19 cellular contexts compared by ENCODE assay signal in the genomic region with DNA sequence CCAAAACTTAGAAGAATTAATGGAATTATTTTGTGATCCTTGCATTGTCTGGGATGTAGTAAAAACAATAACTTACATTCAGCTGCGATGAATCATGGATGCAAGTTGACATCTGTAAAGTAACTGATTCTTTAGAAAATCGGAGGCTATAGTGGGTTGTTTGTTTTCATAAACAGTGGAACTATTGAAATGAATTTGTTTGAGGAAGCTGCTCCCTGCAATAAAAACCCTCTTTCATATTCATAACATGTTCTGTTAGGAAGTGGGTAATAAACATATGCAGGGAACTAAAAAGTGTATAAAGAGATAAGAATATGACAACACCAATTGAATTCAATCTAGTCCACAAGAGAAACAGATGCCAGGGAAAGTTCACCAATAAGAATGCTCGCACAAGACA. TPM values are rescaled to one million over a fixed set of nuclear protein-coding genes. Genes with fewer than 3 reads are reported as not detected.
DNase-seq lines count a peak whose midpoint lies in the region; ATAC-seq and TF ChIP-seq lines count a peak whose summit lies in the region.
"Had no signal": no experiment of that assay in that cellular context is flagged by ENCODE, and none has a peak within 500 bp of the region (broad histone marks: within the 10 kb centered on the region; RNA-seq: fewer than 3 reads in every experiment).

No MANE protein-coding gene starts in this region.

- no peaks in the 10 kb centered on the region for H3K36me3 Mint-ChIP-seq in naive thymus-derived CD8-positive, alpha-beta T cell

- no peak overlapping the region for H3K4me3 ChIP-seq in choroid plexus epithelial cell (ENCODE audit: low read depth, low read length)
- H3K4me3 ChIP-seq: HAP-1, skin epidermis, tibial nerve had no signal

- no peak overlapping the region for H3K4me3 Mint-ChIP-seq in naive thymus-derived CD8-positive, alpha-beta T cell
- H3K4me3 Mint-ChIP-seq: CD4-positive, alpha-beta T cell; effector memory CD8-positive, alpha-beta T cell had no signal

- DNase-seq in LoVo (ENCODE audit: low spot score) (peak; percentile 24), choroid plexus epithelial cell (ENCODE audit: low read depth) (peak; percentile 53), iris pigment epithelial cell (ENCODE audit: low read depth) (peak; percentile 26), DMS114 treated with DMSO at 0.1 percent for 48 hours (lab: John Stamatoyannopoulos, UW; ENCODE audit: unreplicated experiment) (no peak)
- DNase-seq in naive thymus-derived CD8-positive, alpha-beta T cell: no peak
- DNase-seq: activated CD4-positive, alpha-beta T cell treated with anti-CD3 and anti-CD28 coated beads for 1 hour; activated naive CD4-positive, alpha-beta T cell treated with Interleukin-2 at 50 U/mL for 16 hours; CD4-positive, alpha-beta T cell; effector memory CD8-positive, alpha-beta T cell; glutamatergic neuron; NCI-H1048; NCI-H2171; NK-92 treated with Interleukin-12 subunit alpha and Interleukin-12 subunit beta, amount 100 ng/mL, for 24 hours; SHP77 had no signal

- no peaks in the 10 kb centered on the region for H3K27me3 Mint-ChIP-seq in naive thymus-derived CD8-positive, alpha-beta T cell
- H3K27me3 Mint-ChIP-seq: CD4-positive, alpha-beta T cell; effector memory CD8-positive, alpha-beta T cell had no signal

- ATAC-seq in HG02642 (IDR thresholded peaks at IDR 0.05; ENCODE audit: poor library complexity, unreplicated experiment) (no peak), GM19397 (IDR thresholded peaks at IDR 0.05; ENCODE audit: unreplicated experiment) (no peak)
- ATAC-seq in naive thymus-derived CD8-positive, alpha-beta T cell: no peak
- ATAC-seq: effector memory CD8-positive, alpha-beta T cell had no signal

- peaks cover 0 to 16% (median 0%) of the 10 kb centered on the region in 9 donors for H3K9me3 Mint-ChIP-seq in naive thymus-derived CD8-positive, alpha-beta T cell

- H3K27ac Mint-ChIP-seq in naive thymus-derived CD8-positive, alpha-beta T cell: no peak overlapping the region
- H3K27ac Mint-ChIP-seq: CD4-positive, alpha-beta T cell; effector memory CD8-positive, alpha-beta T cell had no signal

- POLR2A ChIA-PET in naive thymus-derived CD8-positive, alpha-beta T cell (lab: Charles Lee): no interaction called here

- no peak for TF ChIP-seq CTCF in choroid plexus epithelial cell (conservative IDR thresholded peaks at IDR 0.05; ENCODE audit: low read depth, low read length)

- no peaks in the 10 kb centered on the region for H3K4me1 Mint-ChIP-seq in naive thymus-derived CD8-positive, alpha-beta T cell

RNA-seq across cellular contexts. Expression of a gene that starts 53.6 kb away (rescaled TPM):
- total RNA-seq in naive thymus-derived CD8-positive, alpha-beta T cell: not detected
- polyA plus RNA-seq in naive thymus-derived CD8-positive, alpha-beta T cell: not detected
- total RNA-seq: CD4-positive, alpha-beta T cell had no signal

Comparison
In these comparisons a context has a peak if more than half of its experiments do, and no peak if none do; other contexts are left out.
1. DNase-seq: peak in LoVo (single experiment), choroid plexus epithelial cell (single experiment) and iris pigment epithelial cell (single experiment); none in naive thymus-derived CD8-positive, alpha-beta T cell (0 of 10) and DMS114 treated with DMSO at 0.1 percent for 48 hours (single experiment).